ENCODE assay signal across 23 cellular contexts in the genomic region with DNA sequence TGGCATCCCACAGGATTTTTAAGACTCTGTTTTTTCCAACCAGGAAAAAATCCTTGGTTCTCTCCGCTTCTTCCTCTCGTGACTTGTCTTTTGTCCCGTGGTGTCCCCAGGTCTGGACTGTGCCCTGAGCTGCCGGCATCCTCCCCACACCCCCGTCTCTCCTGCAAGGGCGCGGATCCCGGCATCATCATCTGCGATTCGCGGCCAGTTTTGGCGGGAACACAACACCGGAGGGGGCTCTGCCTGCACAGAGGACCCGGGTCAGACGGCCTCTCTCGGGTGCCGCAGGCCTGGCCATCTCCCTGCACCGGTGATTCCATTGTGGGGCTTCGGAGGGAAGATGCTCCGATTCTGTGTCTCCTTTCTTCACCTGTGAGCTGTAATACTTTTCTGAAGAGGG. TPM values are rescaled to one million over a fixed set of nuclear protein-coding genes. Genes with fewer than 3 reads are reported as not detected.
DNase-seq lines count a peak whose midpoint lies in the region; ATAC-seq, FAIRE-seq and TF ChIP-seq lines count a peak whose summit lies in the region.
"Had no signal": no experiment of that assay in that cellular context is flagged by ENCODE, and none has a peak within 500 bp of the region (broad histone marks: within the 10 kb centered on the region; RNA-seq: fewer than 3 reads in every experiment).

No MANE protein-coding gene starts in this region.

- peaks cover 4% of the 10 kb centered on the region for H3K27me3 Mint-ChIP-seq in GM23338 (ENCODE audit: insufficient read depth, low read depth, poor library complexity)
- H3K27me3 Mint-ChIP-seq in stimulated activated naive CD8-positive, alpha-beta T cell treated with anti-CD3 and anti-CD28 coated beads, Interleukin-15, amount 100 ng/mL, for 72 hours = peaks cover 11% of the 10 kb centered on the region

- H3K9me3 ChIP-seq in H1 (ENCODE audit: insufficient read depth in 2 of 2, low read depth in 1 of 2, low read length in 1 of 2) (no peaks in the 10 kb centered on the region; a peak in 1 of 4 replicates), neuronal stem cell (replicated peaks in 1 of 2; ENCODE audit: control insufficient read depth in 2 of 2, insufficient read depth in 1 of 2, low read depth in 1 of 2, low read length in 2 of 2) (no peaks in the 10 kb centered on the region), thoracic aorta (no peaks in the 10 kb centered on the region)
- H3K9me3 ChIP-seq: neutrophil, SJCRH30 had no signal

- peaks cover 2% of the 10 kb centered on the region for H3K9me2 ChIP-seq in GM23338 (ENCODE audit: insufficient read depth)

- CTCF ChIA-PET in H1 (lab: Charles Lee; ENCODE audit: partially characterized antibody) = interaction anchor here (0.8 kb wide), 1 partner anchor 26 kb away, joined by 3 read pairs; no protein-coding TSS in a partner anchor

- no peaks in the 10 kb centered on the region for H3K79me2 ChIP-seq in GM23338 (replicated peaks; ENCODE audit: insufficient read depth)
- no peaks in the 10 kb centered on the region for H3K79me2 ChIP-seq in H1 (ENCODE audit: control insufficient read depth in 1 of 2, insufficient read depth in 2 of 2, low read length in 2 of 2)

- no peaks in the 10 kb centered on the region for H3K4me1 ChIP-seq in GM23338 (ENCODE audit: insufficient read depth)
- no peaks in the 10 kb centered on the region for H3K4me1 ChIP-seq in H1 (replicated peaks in 1 of 4; ENCODE audit: control insufficient read depth in 3 of 4, insufficient read depth in 4 of 4, low read length in 3 of 4)
- H3K4me1 ChIP-seq in neuronal stem cell (ENCODE audit: control insufficient read depth in 2 of 2, insufficient read depth in 1 of 2, low read depth in 1 of 2, low read length in 2 of 2) = peaks cover 6 to 14% of the 10 kb centered on the region in 2 donors
- peaks cover 27 to 88% of the 10 kb centered on the region in 2 donors for H3K4me1 ChIP-seq in thoracic aorta (ENCODE audit: control insufficient read depth in 1 of 2, low read depth in 2 of 2)

- H3K56ac ChIP-seq in H1 (replicated peaks; ENCODE audit: insufficient read length, low read depth, low read length) = no peak overlapping the region

- H3K27me3 ChIP-seq in GM23338 (ENCODE audit: insufficient read depth) (no peaks in the 10 kb centered on the region), H1 (replicated peaks in 1 of 4; ENCODE audit: control insufficient read depth in 3 of 4, extremely low read depth in 1 of 4, insufficient read depth in 3 of 4, low read length in 3 of 4) (no peaks in the 10 kb centered on the region), neuronal stem cell (ENCODE audit: control insufficient read depth in 3 of 3, insufficient read depth in 3 of 3, low read depth in 1 of 3, low read length in 3 of 3) (peaks cover 0 to 5% (median 0%) of the 10 kb centered on the region in 3 experiments), thoracic aorta (replicated peaks; ENCODE audit: insufficient read depth) (no peaks in the 10 kb centered on the region)
- H3K27me3 ChIP-seq: brain microvascular endothelial cell, SJCRH30 had no signal

- H2AK5ac ChIP-seq in H1 (ENCODE audit: low read depth, low read length) (no peak overlapping the region), neuronal stem cell (ENCODE audit: low read depth, low read length) (peak overlapping the region; percentile 59)

- H3K18ac ChIP-seq in H1 (ENCODE audit: extremely low read depth, low read length) = no peak overlapping the region
- H3K18ac ChIP-seq in neuronal stem cell (ENCODE audit: low read length) = peak overlapping the region; percentile 41

- H2BK12ac ChIP-seq in H1 (ENCODE audit: low read depth, low read length) = no peak overlapping the region
- H2BK12ac ChIP-seq in neuronal stem cell (ENCODE audit: low read length) = peak overlapping the region; percentile 31

- no peak overlapping the region for H2BK20ac ChIP-seq in H1 (ENCODE audit: low read length)

- H3K4me1 Mint-ChIP-seq in GM23338 = peaks cover 2% of the 10 kb centered on the region; the same call in 1 of the 3 replicates
- peaks cover 25% of the 10 kb centered on the region for H3K4me1 Mint-ChIP-seq in stimulated activated naive CD8-positive, alpha-beta T cell treated with anti-CD3 and anti-CD28 coated beads, Interleukin-15, amount 100 ng/mL, for 72 hours

- TF ChIP-seq RAD21 in H1 (IDR thresholded peaks at IDR 0.05 in 1 of 2, conservative IDR thresholded peaks at IDR 0.05 in 1 of 2; ENCODE audit: low read depth in 2 of 2, low read length in 2 of 2) = no peak; a peak in 1 of 4 replicates

- WGBS in H1 (ENCODE audit: extremely low coverage in 1 of 2, insufficient coverage in 1 of 2, insufficient read length in 1 of 2, insufficient replicate concordance in 2 of 2, low coverage in 1 of 2, low lambda C conversion rate in 2 of 2, missing lambda C conversion rate in 1 of 2), 2 experiments = 92% methylated on average over 20 of the region's 20 CpGs; no CpG with 5 or more reads in 1 of the 2 experiments
- WGBS in neuronal stem cell (ENCODE audit: extremely low coverage in 2 of 2, insufficient read length in 2 of 2, insufficient replicate concordance in 1 of 2), 2 donors = no CpG with 5 or more reads among the region's 20 CpGs

- H3K4ac ChIP-seq in H1 (replicated peaks; ENCODE audit: insufficient read length, low read depth, low read length) (no peak overlapping the region), neuronal stem cell (ENCODE audit: low read length) (no peak overlapping the region)

- TF ChIP-seq CTCF in GM23338 (conservative IDR thresholded peaks at IDR 0.05; ENCODE audit: low read depth in 2 of 2) (peak in 1 of 2 experiments; percentile 8; a peak in 1 of 4 replicates), H1 (IDR thresholded peaks at IDR 0.05; ENCODE audit: control extremely low read depth in 1 of 3, insufficient read depth in 1 of 3, low read depth in 1 of 3, low read length in 3 of 3) (no peak), thoracic aorta (IDR thresholded peaks at IDR 0.05) (no peak)

- H2BK15ac ChIP-seq in H1 (ENCODE audit: low read length) (no peak overlapping the region), neuronal stem cell (ENCODE audit: low read length) (peak overlapping the region; percentile 73)

- H3K36me3 Mint-ChIP-seq in GM23338 (ENCODE audit: low read depth) = no peaks in the 10 kb centered on the region; the same call in 2 of the 3 replicates
- H3K36me3 Mint-ChIP-seq: activated CD4-positive, alpha-beta memory T cell treated with anti-CD3 and anti-CD28 coated beads for 36 hours; activated naive CD8-positive, alpha-beta T cell treated with anti-CD3 and anti-CD28 coated beads for 36 hours had no signal

- no peak overlapping the region for H2AFZ ChIP-seq in GM23338
- H2AFZ ChIP-seq in H1 (ENCODE audit: low read length) = no peak overlapping the region
- H2AFZ ChIP-seq in neuronal stem cell (ENCODE audit: low read length) = no peak overlapping the region

- H3K23me2 ChIP-seq in H1 (ENCODE audit: low read depth, low read length) = no peaks in the 10 kb centered on the region

- H2BK120ac ChIP-seq in H1 (replicated peaks; ENCODE audit: low read depth, low read length) = no peak overlapping the region
- H2BK120ac ChIP-seq in neuronal stem cell (ENCODE audit: low read depth, low read length) = no peak overlapping the region

- H4K20me1 ChIP-seq in GM23338 (replicated peaks; ENCODE audit: insufficient read depth) (no peaks in the 10 kb centered on the region), H1 (replicated peaks in 1 of 2; ENCODE audit: control insufficient read depth in 1 of 2, insufficient read depth in 2 of 2, low read length in 2 of 2) (no peaks in the 10 kb centered on the region)

- H3K36me3 ChIP-seq in GM23338 (ENCODE audit: insufficient read depth) (no peaks in the 10 kb centered on the region), H1 (ENCODE audit: control insufficient read depth in 2 of 4, insufficient read depth in 4 of 4, low read length in 3 of 4) (no peaks in the 10 kb centered on the region), neuronal stem cell (replicated peaks in 1 of 2; ENCODE audit: control insufficient read depth in 2 of 2, insufficient read depth in 2 of 2, low read length in 2 of 2) (no peaks in the 10 kb centered on the region), thoracic aorta (no peaks in the 10 kb centered on the region)
- H3K36me3 ChIP-seq: brain microvascular endothelial cell, neutrophil, SJCRH30, WERI-Rb-1 had no signal

- TF ChIP-seq EP300 in H1 (IDR thresholded peaks at IDR 0.05; ENCODE audit: borderline replicate concordance in 1 of 2, low read depth in 2 of 2, low read length in 2 of 2) = no peak

- H4K91ac ChIP-seq in H1 (replicated peaks; ENCODE audit: insufficient read length, low read length) = no peak overlapping the region
- H4K91ac ChIP-seq in neuronal stem cell (ENCODE audit: low read depth, low read length, poor library complexity) = no peak overlapping the region

- ATAC-seq in GM23338 (no peak), thoracic aorta (ENCODE audit: insufficient number of reproducible peaks, low FRiP score, low read depth) (no peak), GM18873 (IDR thresholded peaks at IDR 0.05; ENCODE audit: low FRiP score, unreplicated experiment) (no peak), HG02884 (IDR thresholded peaks at IDR 0.05; ENCODE audit: unreplicated experiment) (no peak)
- no peak for ATAC-seq in stimulated activated naive CD8-positive, alpha-beta T cell treated with anti-CD3 and anti-CD28 coated beads, Interleukin-15, amount 100 ng/mL, for 72 hours
- ATAC-seq: stimulated activated naive CD8-positive, alpha-beta T cell treated with anti-CD3 and anti-CD28 coated beads, Interleukin-15, Interleukin-2, amounts not matched to agents 100 U/mL and 50 U/mL, for 24 hours had no signal

- DNase-seq in GM23338 (ENCODE audit: low spot score) (peak; percentile 19), H1 (ENCODE audit: low read depth in 1 of 2, low spot score in 2 of 2) (no peak), neuronal stem cell (ENCODE audit: low spot score) (no peak), thoracic aorta (ENCODE audit: low spot score) (no peak)
- DNase-seq in stimulated activated naive CD8-positive, alpha-beta T cell treated with anti-CD3 and anti-CD28 coated beads, Interleukin-15, amount 100 ng/mL, for 72 hours = no peak
- DNase-seq: activated CD4-positive, alpha-beta memory T cell treated with anti-CD3 and anti-CD28 coated beads for 36 hours; activated naive CD8-positive, alpha-beta T cell treated with anti-CD3 and anti-CD28 coated beads for 36 hours; activated T-cell treated with anti-CD3 and anti-CD28 coated beads, Interleukin-2, amount 50 U/mL, for 1 hour; brain microvascular endothelial cell; DMS79 treated with DMSO at 0.1 percent for 48 hours; foreskin melanocyte; MV-4-11; NCI-H187; NCI-H2227 treated with DMSO at 0.1 percent for 48 hours; NCI-H774; SJCRH30; stimulated activated naive CD8-positive, alpha-beta T cell treated with anti-CD3 and anti-CD28 coated beads, Interleukin-15, Interleukin-2, amounts not matched to agents 100 U/mL and 50 U/mL, for 24 hours; WERI-Rb-1 had no signal

- no peaks in the 10 kb centered on the region for H3K9me3 Mint-ChIP-seq in GM23338
- no peaks in the 10 kb centered on the region for H3K9me3 Mint-ChIP-seq in stimulated activated naive CD8-positive, alpha-beta T cell treated with anti-CD3 and anti-CD28 coated beads, Interleukin-15, amount 100 ng/mL, for 72 hours
- H3K9me3 Mint-ChIP-seq: activated CD4-positive, alpha-beta memory T cell treated with anti-CD3 and anti-CD28 coated beads for 36 hours; activated naive CD8-positive, alpha-beta T cell treated with anti-CD3 and anti-CD28 coated beads for 36 hours; T-helper 1 cell treated with Interleukin-12 subunit alpha and Interleukin-12 subunit beta and Interleukin-4 antibody, amounts not matched to agents 30 μg/mL and 1 μg/mL, for 36 hours had no signal

- H3K4me3 ChIP-seq in GM23338 = no peak overlapping the region
- H3K4me3 ChIP-seq in H1 (ENCODE audit: extremely low read depth in 1 of 4, insufficient read depth in 2 of 4, low read depth in 3 of 4, low read length in 4 of 4) = no peak overlapping the region
- no peak overlapping the region for H3K4me3 ChIP-seq in neuronal stem cell (ENCODE audit: low read length in 2 of 2)
- peak overlapping the region; percentile 45 for H3K4me3 ChIP-seq in thoracic aorta
- H3K4me3 ChIP-seq: SJCRH30 had no signal

- H4K5ac ChIP-seq in H1 (ENCODE audit: insufficient read length, low read depth, low read length) = no peak overlapping the region

- no peak overlapping the region for H3K4me3 Mint-ChIP-seq in GM23338
- no peak overlapping the region for H3K4me3 Mint-ChIP-seq in stimulated activated naive CD8-positive, alpha-beta T cell treated with anti-CD3 and anti-CD28 coated beads, Interleukin-15, amount 100 ng/mL, for 72 hours
- H3K4me3 Mint-ChIP-seq: activated CD4-positive, alpha-beta memory T cell treated with anti-CD3 and anti-CD28 coated beads for 36 hours; activated naive CD8-positive, alpha-beta T cell treated with anti-CD3 and anti-CD28 coated beads for 36 hours; T-helper 1 cell treated with Interleukin-12 subunit alpha and Interleukin-12 subunit beta and Interleukin-4 antibody, amounts not matched to agents 30 μg/mL and 1 μg/mL, for 36 hours had no signal

- H3K23ac ChIP-seq in H1 (ENCODE audit: insufficient read length) (no peak overlapping the region), neuronal stem cell (ENCODE audit: low read depth, low read length, poor library complexity) (no peak overlapping the region)

- no peak for TF ChIP-seq POLR2A in H1 (IDR thresholded peaks at IDR 0.05; ENCODE audit: control extremely low read depth in 1 of 2, low read depth in 2 of 2, low read length in 2 of 2)

- no peaks in the 10 kb centered on the region for H3F3A ChIP-seq in GM23338 (replicated peaks; ENCODE audit: low read depth)

- H3K79me1 ChIP-seq in H1 (ENCODE audit: low read depth, low read length) (no peaks in the 10 kb centered on the region), neuronal stem cell (ENCODE audit: low read depth, low read length) (no peaks in the 10 kb centered on the region)

- H3K14ac ChIP-seq in H1 (ENCODE audit: insufficient read length) = no peak overlapping the region
- H3K14ac ChIP-seq in neuronal stem cell (ENCODE audit: low read length) = no peak overlapping the region

- POLR2A ChIA-PET in H1 (lab: Charles Lee; ENCODE audit: partially characterized antibody) = no interaction called here

- no peak overlapping the region for H4K8ac ChIP-seq in H1 (ENCODE audit: extremely low read depth, insufficient read depth, low read length)
- no peak overlapping the region for H4K8ac ChIP-seq in neuronal stem cell (ENCODE audit: low read depth, low read length)

- no peak overlapping the region for H3K27ac Mint-ChIP-seq in GM23338
- no peak overlapping the region for H3K27ac Mint-ChIP-seq in stimulated activated naive CD8-positive, alpha-beta T cell treated with anti-CD3 and anti-CD28 coated beads, Interleukin-15, amount 100 ng/mL, for 72 hours
- H3K27ac Mint-ChIP-seq: activated CD4-positive, alpha-beta memory T cell treated with anti-CD3 and anti-CD28 coated beads for 36 hours; activated naive CD8-positive, alpha-beta T cell treated with anti-CD3 and anti-CD28 coated beads for 36 hours; T-helper 1 cell treated with Interleukin-12 subunit alpha and Interleukin-12 subunit beta and Interleukin-4 antibody, amounts not matched to agents 30 μg/mL and 1 μg/mL, for 36 hours had no signal

- H2BK5ac ChIP-seq in H1 (ENCODE audit: low read depth, low read length) (no peak overlapping the region), neuronal stem cell (ENCODE audit: low read length) (no peak overlapping the region)

- no peak overlapping the region for H3K9ac ChIP-seq in H1 (replicated peaks in 1 of 4; ENCODE audit: extremely low read depth in 1 of 4, low read depth in 3 of 4, low read length in 3 of 4)
- no peak overlapping the region for H3K9ac ChIP-seq in neuronal stem cell (ENCODE audit: low read depth, low read length, poor library complexity)

- H3K4me2 ChIP-seq in GM23338 (no peak overlapping the region), H1 (ENCODE audit: insufficient read depth in 1 of 2, low read depth in 2 of 2, low read length in 2 of 2) (no peak overlapping the region), neuronal stem cell (ENCODE audit: insufficient read depth, low read length, poor library complexity, severe bottlenecking) (no peak overlapping the region)

- no peak for FAIRE-seq in H1 (lab: Jason Lieb, UNC)

- no peak overlapping the region for H3K27ac ChIP-seq in GM23338 (ENCODE audit: low read depth)
- H3K27ac ChIP-seq in H1 (ENCODE audit: low read depth, low read length) = no peak overlapping the region
- no peak overlapping the region for H3K27ac ChIP-seq in neuronal stem cell (replicated peaks; ENCODE audit: low read length)
- H3K27ac ChIP-seq in thoracic aorta = peak overlapping the region; percentile 72 to 94
- H3K27ac ChIP-seq: brain microvascular endothelial cell, neutrophil, SJCRH30, WERI-Rb-1 had no signal

RNA-seq across cellular contexts. Expression of gene GAS6, which starts 18.8 kb away (rescaled TPM):
- 18.0 and 21.2 TPM in 2 replicates for total RNA-seq in GM23338 (2014; rRNA removed; shearing (Covaris generic))
- polyA plus RNA-seq in GM23338 (2016; fragmentation: Nextera tagmentation; extraction: Ambion mirVana) = 7.9 and 8.8 TPM in 2 replicates
- total RNA-seq in H1 (2021; fragmentation: NEBNext Ultra II Directional; extraction: Animal tissue kit (Norgen Biotek cat#: 25700)) = 18.4 and 18.6 TPM in 2 replicates
- polyA plus RNA-seq in H1 (2011; rRNA removed) = 31.0 and 37.3 TPM in 2 replicates
- 33.1 TPM for polyA plus RNA-seq in H1 (2011; cell fraction: cytosol; rRNA removed)
- 60.3 TPM for polyA plus RNA-seq in H1 (2011; cell fraction: nucleus; rRNA removed)
- polyA plus RNA-seq in H1 (2012, experiment 1 of 2) = 17.9 to 34.8 TPM (median 30.9 TPM) in 4 replicates
- polyA plus RNA-seq in H1 (2012, experiment 2 of 2) = 18.3 TPM
- 11.4 TPM for polyA plus RNA-seq in H1 (2013, experiment 1 of 2)
- 10.5 TPM for polyA plus RNA-seq in H1 (2013, experiment 2 of 2)
- polyA minus RNA-seq in H1 (2011; rRNA and poly(A)+ RNA removed) = 6.4 and 7.4 TPM in 2 replicates
- polyA minus RNA-seq in H1 (2011; cell fraction: cytosol; rRNA and poly(A)+ RNA removed) = 11.8 TPM
- 13.8 TPM for polyA minus RNA-seq in H1 (2011; cell fraction: nucleus; rRNA and poly(A)+ RNA removed)
- polyA plus RNA-seq in neuronal stem cell (2013, experiment 1 of 2) = 34.2 TPM
- polyA plus RNA-seq in neuronal stem cell (2013, experiment 2 of 2) = 33.8 TPM
- 1,000 to 10,000 TPM in 1 of 2 donors, 100 to 1,000 TPM in 1; 854 to 1,319 TPM for total RNA-seq in thoracic aorta
- total RNA-seq: OCI-LY7 had no signal

Comparison
In these comparisons a context has a peak if more than half of its experiments do, and no peak if none do; other contexts are left out.
1. H3K27ac ChIP-seq: peak in thoracic aorta (2 of 2); none in GM23338 (single experiment), H1 (single experiment) and neuronal stem cell (single experiment).
2. RNA of gene GAS6, which starts 18.8 kb away (total RNA-seq): 854 to 1,319 TPM in thoracic aorta; 18.0 to 21.2 TPM in GM23338 and 18.4 to 18.6 TPM in H1; every median in the first group is over 10 times any median in the second.